8 cellular contexts compared by ENCODE assay signal in the genomic region with DNA sequence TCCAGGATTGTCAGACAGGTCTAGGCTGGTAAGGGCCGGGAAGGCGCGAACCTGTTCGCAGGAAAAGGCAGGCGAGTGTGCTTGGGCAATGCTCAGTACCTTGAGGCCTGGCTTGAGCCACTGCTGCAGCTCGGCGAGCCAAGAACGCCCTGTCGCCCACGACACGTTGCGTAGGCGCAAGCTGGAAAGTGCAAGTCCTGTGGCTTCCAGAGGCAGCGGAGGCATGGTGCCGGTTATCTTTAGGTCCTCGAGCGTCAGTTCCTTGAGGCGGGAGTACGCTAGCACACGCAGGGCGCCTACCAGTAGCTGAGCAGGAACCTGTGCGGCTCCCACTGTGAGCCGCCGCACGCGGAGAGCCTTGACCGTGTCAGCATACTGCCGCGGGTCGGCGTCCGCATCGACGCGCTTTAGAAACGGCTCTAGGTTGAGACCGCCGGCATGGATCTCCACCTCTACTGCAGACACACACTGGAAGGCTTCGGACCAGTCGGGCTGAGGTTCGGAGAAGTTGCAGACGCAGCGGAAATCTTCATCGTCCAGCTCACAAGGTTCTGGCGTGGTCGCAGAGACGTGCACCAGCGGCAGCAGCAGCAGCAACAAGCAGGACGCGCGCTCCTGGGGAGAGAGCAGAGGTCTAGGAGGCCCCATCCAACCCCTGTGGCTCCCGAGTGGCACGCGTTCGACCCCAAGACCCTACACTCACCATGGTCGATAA. TPM values are rescaled to one million over a fixed set of nuclear protein-coding genes. Genes with fewer than 3 reads are reported as not detected.
DNase-seq lines count a peak whose midpoint lies in the region; ATAC-seq lines count a peak whose summit lies in the region.

No MANE protein-coding gene starts in this region.

- no peaks in the 10 kb centered on the region; the same call in 1 of the 2 replicates for H3K9me3 ChIP-seq in iPS DF 6.9 (ENCODE audit: control insufficient read depth, insufficient read depth, low read length)

- DNase-seq in SK-N-DZ (ENCODE audit: low spot score) (peak; percentile 50), iPS DF 6.9 (ENCODE audit: low read depth, low spot score) (no peak), H4 (ENCODE audit: low spot score) (no peak), NCI-H446 treated with DMSO at 0.1 percent for 48 hours (lab: John Stamatoyannopoulos, UW) (no peak)
- DNase-seq in stimulated activated CD4-positive, alpha-beta T cell treated with anti-CD3 and anti-CD28 coated beads, Interleukin-12 subunit alpha, Interleukin-12 subunit beta, amount 100 ng/mL, for 48 hours (ENCODE audit: low read depth in 2 of 3, low spot score in 1 of 3): peak; percentile 18 to 29 (median 27)

- ATAC-seq in GM18502 (IDR thresholded peaks at IDR 0.05; ENCODE audit: poor library complexity, unreplicated experiment): peak; percentile 61
- peak; percentile 60 for ATAC-seq in HG02840 (IDR thresholded peaks at IDR 0.05; ENCODE audit: low FRiP score, unreplicated experiment)

- H3K36me3 ChIP-seq in iPS DF 6.9 (ENCODE audit: control insufficient read depth, insufficient read depth, low read length): no peaks in the 10 kb centered on the region

- H3K4me3 ChIP-seq in iPS DF 6.9 (ENCODE audit: low read length): peak overlapping the region; percentile 29; the same call in 1 of the 2 replicates

- no peaks in the 10 kb centered on the region for H3K4me1 ChIP-seq in iPS DF 6.9 (ENCODE audit: control insufficient read depth, insufficient read depth, low read length)

- no CpG with 5 or more reads among the region's 56 CpGs for WGBS in iPS DF 6.9 (ENCODE audit: insufficient coverage, insufficient read length)

- H3K27ac ChIP-seq in angular gyrus (ENCODE audit: low read depth, low read length) (peak overlapping the region; percentile 67), iPS DF 6.9 (ENCODE audit: low read length) (no peak overlapping the region)

- H3K27me3 ChIP-seq in iPS DF 6.9 (ENCODE audit: control insufficient read depth, insufficient read depth, low read length): peaks cover 29% of the 10 kb centered on the region

RNA-seq across cellular contexts. Expression of a gene that starts 0.5 kb away (rescaled TPM):
- polyA plus RNA-seq in SK-N-DZ (2014; cell fraction: cytosol; rRNA removed): 0.56 and 0.64 TPM in 2 replicates
- 0.73 and 0.74 TPM in 2 replicates for polyA plus RNA-seq in SK-N-DZ (2014; cell fraction: nucleus; rRNA removed)
- total RNA-seq in H4 (2014; rRNA removed; shearing (Covaris generic)): not detected in 2 replicates

RNA-seq across cellular contexts. Expression of a gene that starts 6.7 kb away (rescaled TPM):
- polyA plus RNA-seq in SK-N-DZ (2014; cell fraction: cytosol; rRNA removed): 56.5 and 61.6 TPM in 2 replicates
- 245 and 328 TPM in 2 replicates for polyA plus RNA-seq in SK-N-DZ (2014; cell fraction: nucleus; rRNA removed)
- total RNA-seq in H4 (2014; rRNA removed; shearing (Covaris generic)): 9.6 and 15.9 TPM in 2 replicates

RNA-seq across cellular contexts. Expression of a gene that starts 14.9 kb away (rescaled TPM):
- polyA plus RNA-seq in SK-N-DZ (2014; cell fraction: cytosol; rRNA removed): 156 and 200 TPM in 2 replicates
- polyA plus RNA-seq in SK-N-DZ (2014; cell fraction: nucleus; rRNA removed): 120 and 123 TPM in 2 replicates
- 65.7 and 99.6 TPM in 2 replicates for total RNA-seq in H4 (2014; rRNA removed; shearing (Covaris generic))

RNA-seq across cellular contexts. Expression of a gene that starts 15.1 kb away (rescaled TPM):
- 109 and 122 TPM in 2 replicates for polyA plus RNA-seq in SK-N-DZ (2014; cell fraction: cytosol; rRNA removed)
- 149 and 165 TPM in 2 replicates for polyA plus RNA-seq in SK-N-DZ (2014; cell fraction: nucleus; rRNA removed)
- total RNA-seq in H4 (2014; rRNA removed; shearing (Covaris generic)): 72.9 and 98.1 TPM in 2 replicates

RNA-seq across cellular contexts. Expression of a gene that starts 32.2 kb away (rescaled TPM):
- 17.8 and 21.8 TPM in 2 replicates for polyA plus RNA-seq in SK-N-DZ (2014; cell fraction: cytosol; rRNA removed)
- 24.7 and 34.4 TPM in 2 replicates for polyA plus RNA-seq in SK-N-DZ (2014; cell fraction: nucleus; rRNA removed)
- total RNA-seq in H4 (2014; rRNA removed; shearing (Covaris generic)): 13.7 and 15.2 TPM in 2 replicates

Comparison
In these comparisons a context has a peak if more than half of its experiments do, and no peak if none do; other contexts are left out.
1. DNase-seq: peak in SK-N-DZ (single experiment) and stimulated activated CD4-positive, alpha-beta T cell treated with anti-CD3 and anti-CD28 coated beads, Interleukin-12 subunit alpha, Interleukin-12 subunit beta, amount 100 ng/mL, for 48 hours (3 of 3); none in iPS DF 6.9 (single experiment), H4 (single experiment) and NCI-H446 treated with DMSO at 0.1 percent for 48 hours (single experiment).